Comparison of ENCODE assay signal across 20 cellular contexts in the genomic region with DNA sequence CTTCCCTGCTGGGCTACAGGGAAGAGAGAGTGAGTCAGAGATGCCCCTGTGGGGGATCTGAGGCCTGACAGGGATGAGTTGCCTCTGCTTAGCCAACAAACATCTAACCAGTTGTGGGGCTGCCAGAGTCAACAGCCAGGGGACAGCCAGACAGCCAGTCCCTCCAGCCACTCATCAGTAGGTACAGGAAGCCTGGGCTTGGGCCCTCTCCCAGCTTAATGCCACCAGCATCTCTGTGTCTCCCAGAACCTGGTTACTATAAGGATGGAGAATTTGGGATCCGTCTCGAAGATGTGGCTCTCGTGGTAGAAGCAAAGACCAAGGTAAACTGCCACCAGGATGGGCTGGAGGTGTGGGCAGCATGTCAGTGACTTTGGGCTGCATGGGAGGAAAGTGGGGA. TPM values are rescaled to one million over a fixed set of nuclear protein-coding genes. Genes with fewer than 3 reads are reported as not detected.
DNase-seq lines count a peak whose midpoint lies in the region; ATAC-seq, FAIRE-seq and TF ChIP-seq lines count a peak whose summit lies in the region.
"Had no signal": no experiment of that assay in that cellular context is flagged by ENCODE, and none has a peak within 500 bp of the region (broad histone marks: within the 10 kb centered on the region; RNA-seq: fewer than 3 reads in every experiment).

No MANE protein-coding gene starts in this region.

- no peak overlapping the region for H3K9ac ChIP-seq in DND-41 (ENCODE audit: low read depth, low read length)
- no peak overlapping the region for H3K9ac ChIP-seq in astrocyte (ENCODE audit: low read length)
- H3K9ac ChIP-seq: BLaER1 treated with 17β-estradiol and CSF1 and Interleukin-3, amounts not matched to agents 10 nM and 100 nM had no signal

- TF ChIP-seq CTCF in DND-41 (IDR thresholded peaks at IDR 0.05; ENCODE audit: borderline replicate concordance, extremely low read depth, low read length, poor library complexity, severe bottlenecking), result no peak
- no peak for TF ChIP-seq CTCF in astrocyte (IDR thresholded peaks at IDR 0.05; ENCODE audit: insufficient read depth, low read depth, low read length)
- no peak for TF ChIP-seq CTCF in spleen (IDR thresholded peaks at IDR 0.05 in 8 of 11, conservative IDR thresholded peaks at IDR 0.05 in 3 of 11)

- no peaks in the 10 kb centered on the region for H3K36me3 Mint-ChIP-seq in astrocyte (ENCODE audit: low read depth, unreplicated experiment)
- H3K36me3 Mint-ChIP-seq: CD8-positive, alpha-beta T cell; IgD-negative memory B cell had no signal

- H2AFZ ChIP-seq in DND-41 (ENCODE audit: low read depth, low read length), result no peak overlapping the region
- no peak overlapping the region for H2AFZ ChIP-seq in astrocyte (ENCODE audit: low read depth, low read length)

- no peaks in the 10 kb centered on the region for H3K36me3 ChIP-seq in DND-41 (ENCODE audit: insufficient read depth, low read length)
- H3K36me3 ChIP-seq in KOPT-K1 (ENCODE audit: insufficient read depth, low read length), result peaks cover 36% of the 10 kb centered on the region
- H3K36me3 ChIP-seq in astrocyte (ENCODE audit: insufficient read depth, low read length), result no peaks in the 10 kb centered on the region
- H3K36me3 ChIP-seq in spleen, result no peaks in the 10 kb centered on the region
- H3K36me3 ChIP-seq: BLaER1 treated with 17β-estradiol and CSF1 and Interleukin-3, amounts not matched to agents 10 nM and 100 nM had no signal

- no peak for TF ChIP-seq POLR2A in spleen (IDR thresholded peaks at IDR 0.05)

- H3K79me2 ChIP-seq in DND-41 (ENCODE audit: insufficient read depth, low read length), result no peaks in the 10 kb centered on the region; the same call in 1 of the 2 replicates
- no peaks in the 10 kb centered on the region for H3K79me2 ChIP-seq in astrocyte (ENCODE audit: insufficient read depth, low read length)

- H3K4me1 Mint-ChIP-seq in astrocyte (ENCODE audit: low read depth, unreplicated experiment), result no peaks in the 10 kb centered on the region
- H3K4me1 Mint-ChIP-seq: H9 had no signal

- H3K9me3 Mint-ChIP-seq in astrocyte (ENCODE audit: unreplicated experiment), result no peaks in the 10 kb centered on the region
- H3K9me3 Mint-ChIP-seq: CD8-positive, alpha-beta T cell; IgD-negative memory B cell had no signal

- H3K27me3 ChIP-seq in DND-41 (ENCODE audit: insufficient read depth, low read length, poor library complexity) (no peaks in the 10 kb centered on the region), astrocyte (ENCODE audit: insufficient read depth, low read length) (no peaks in the 10 kb centered on the region), spleen (replicated peaks in 1 of 7) (no peaks in the 10 kb centered on the region)

- H3K27ac Mint-ChIP-seq in astrocyte (ENCODE audit: unreplicated experiment), result no peak overlapping the region
- H3K27ac Mint-ChIP-seq: B cell; CD8-positive, alpha-beta T cell had no signal

- H3K4me2 ChIP-seq in DND-41 (ENCODE audit: insufficient read depth, low read length), result no peak overlapping the region
- H3K4me2 ChIP-seq in astrocyte (ENCODE audit: low read length), result no peak overlapping the region

- intact Hi-C loops in spleen (cut with DNase I; ENCODE audit: low total_unique reads), result no loop called here

- no peak overlapping the region for H3K4me3 ChIP-seq in DND-41 (ENCODE audit: low read depth in 1 of 2, low read length in 2 of 2)
- H3K4me3 ChIP-seq in astrocyte (ENCODE audit: insufficient read depth, low read depth, low read length), result no peak overlapping the region
- H3K4me3 ChIP-seq in spleen, result no peak overlapping the region
- H3K4me3 ChIP-seq: BLaER1 treated with 17β-estradiol and CSF1 and Interleukin-3, amounts not matched to agents 10 nM and 100 nM; GM12878 had no signal

- H3K27me3 Mint-ChIP-seq in astrocyte (ENCODE audit: low read depth, unreplicated experiment), result peaks cover 8% of the 10 kb centered on the region
- H3K27me3 Mint-ChIP-seq: B cell had no signal

- no peaks in the 10 kb centered on the region for H4K20me1 ChIP-seq in DND-41 (ENCODE audit: insufficient read depth, low read length)
- no peaks in the 10 kb centered on the region for H4K20me1 ChIP-seq in astrocyte (ENCODE audit: insufficient read depth, low read length)
- H4K20me1 ChIP-seq: BLaER1 treated with 17β-estradiol and CSF1 and Interleukin-3, amounts not matched to agents 10 nM and 100 nM had no signal

- H3K4me3 Mint-ChIP-seq in astrocyte (ENCODE audit: unreplicated experiment), result no peak overlapping the region
- H3K4me3 Mint-ChIP-seq: B cell; CD8-positive, alpha-beta T cell; H9; IgD-negative memory B cell had no signal

- DNase-seq in DND-41, result no peak
- DNase-seq in astrocyte (ENCODE audit: low read depth), result no peak
- peak; percentile 62 for DNase-seq in spleen
- no peak for DNase-seq in NCI-H1436 (lab: John Stamatoyannopoulos, UW)
- DNase-seq: Calu3; CD8-positive, alpha-beta T cell; DMS79 treated with DMSO at 0.1 percent for 48 hours; EL; H9 had no signal

- ATAC-seq in DND-41 (ENCODE audit: insufficient read depth, low read depth) (no peak), GM19397 (IDR thresholded peaks at IDR 0.05; ENCODE audit: unreplicated experiment) (no peak), GM18907 (IDR thresholded peaks at IDR 0.05; ENCODE audit: unreplicated experiment) (no peak)
- ATAC-seq: CD8-positive, alpha-beta T cell; GM12878; HepG2 had no signal

- H3K4me1 ChIP-seq in DND-41 (ENCODE audit: insufficient read depth, low read length) (peaks cover 73% of the 10 kb centered on the region), astrocyte (ENCODE audit: insufficient read depth, low read length) (peaks cover 13% of the 10 kb centered on the region), spleen (peaks cover 6 to 45% (median 34%) of the 10 kb centered on the region in 6 donors)

- WGBS in spleen, 5 donors, result 91 to 97% (median 94%) methylated on average over 3 of the region's 3 CpGs

- H3K27ac ChIP-seq in DND-41 (ENCODE audit: low read length) (peak overlapping the region; percentile 93), KOPT-K1 (ENCODE audit: low read depth, low read length, poor library complexity, severe bottlenecking) (peak overlapping the region; percentile 97), astrocyte (ENCODE audit: low read depth, low read length) (no peak overlapping the region), spleen (no peak overlapping the region)
- H3K27ac ChIP-seq: BLaER1 treated with 17β-estradiol and CSF1 and Interleukin-3, amounts not matched to agents 10 nM and 100 nM had no signal

- H3K9me3 ChIP-seq in DND-41 (ENCODE audit: insufficient read depth, low read length, severe bottlenecking) (no peaks in the 10 kb centered on the region), KOPT-K1 (ENCODE audit: insufficient read depth, low read length, poor library complexity, severe bottlenecking) (no peaks in the 10 kb centered on the region), astrocyte (ENCODE audit: insufficient read depth, low read depth, low read length) (no peaks in the 10 kb centered on the region), spleen (no peaks in the 10 kb centered on the region)
- H3K9me3 ChIP-seq: BLaER1 treated with 17β-estradiol and CSF1 and Interleukin-3, amounts not matched to agents 10 nM and 100 nM had no signal

- peak; percentile 83 for FAIRE-seq in astrocyte (lab: Jason Lieb, UNC)
- FAIRE-seq: GM12878, H1, HepG2 had no signal

RNA-seq across cellular contexts. Expression of a gene that starts 17.3 kb away (rescaled TPM):
- not detected in 2 replicates for total RNA-seq in astrocyte
- total RNA-seq in spleen, result 100 to 1,000 TPM; 126 to 204 (median 147) TPM
- polyA plus RNA-seq in spleen, result 100 to 1,000 TPM; 111 to 142 (median 138) TPM
- total RNA-seq: A172, Calu3, G401, H1, H9, HepG2 had no signal
- polyA plus RNA-seq: H1 had no signal

RNA-seq across cellular contexts. Expression of a gene that starts 23.7 kb away (rescaled TPM):
- total RNA-seq in astrocyte (not detected in 2 replicates), spleen (under 1 TPM; 0.09 to 0.74 (median 0.20) TPM)
- polyA plus RNA-seq in spleen, result under 1 TPM; 0.13 to 0.46 (median 0.22) TPM
- total RNA-seq: A172, B cell, Calu3, G401, H1 had no signal

Comparison
In these comparisons a context has a peak if more than half of its experiments do, and no peak if none do; other contexts are left out.
1. H3K27ac ChIP-seq: peak in DND-41 (single experiment) and KOPT-K1 (single experiment); none in astrocyte (single experiment) and spleen (0 of 8).
2. RNA of a gene that starts 17.3 kb away (total RNA-seq): 126 to 204 TPM in spleen; not detected in astrocyte; every median in the first group is over 100 times any median in the second.